Comparison of ENCODE assay signal across 8 cellular contexts in the genomic region with DNA sequence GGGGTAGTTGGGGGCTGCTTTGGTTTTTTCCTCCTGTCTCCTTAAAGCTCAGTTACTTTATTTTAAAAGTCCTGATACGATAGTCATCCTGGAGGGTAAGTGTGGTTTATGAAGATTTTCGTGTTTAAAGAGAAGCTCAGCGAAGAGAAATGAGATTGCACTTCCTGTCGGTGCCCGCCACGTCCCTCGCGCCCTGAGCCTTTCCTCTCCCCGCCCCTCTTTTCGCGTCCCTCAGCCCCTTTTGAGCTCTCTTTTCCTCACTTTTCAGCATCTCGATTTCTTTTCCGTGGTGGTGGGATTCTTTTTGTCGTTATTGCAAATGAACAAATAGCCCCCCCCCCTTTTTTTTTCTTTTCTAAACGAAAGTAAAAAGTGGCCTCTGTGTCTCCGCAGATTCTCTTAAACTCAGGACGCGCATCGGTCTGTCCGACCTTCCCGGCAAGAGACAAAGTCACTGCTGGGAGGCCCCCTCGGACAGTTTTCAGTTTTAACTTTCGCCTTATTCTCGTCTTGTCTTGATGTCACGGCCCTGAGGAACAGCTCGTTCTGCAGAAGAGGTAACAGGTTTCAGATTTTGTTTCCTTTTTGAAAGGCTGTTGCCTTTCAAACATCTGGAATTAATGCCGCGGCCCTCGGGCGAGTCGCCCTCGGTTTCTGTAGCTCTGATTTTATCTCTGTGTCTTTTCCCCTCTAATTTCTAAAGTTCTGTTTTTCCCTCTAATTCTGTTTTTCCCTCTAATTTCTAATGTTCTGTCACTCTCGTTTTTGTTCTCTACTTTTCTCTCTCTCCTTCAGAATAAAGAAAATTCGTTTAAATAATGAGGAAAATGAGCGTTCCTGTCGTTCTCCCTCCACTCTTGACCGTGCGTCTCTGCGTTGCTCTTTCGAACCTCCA. TPM values are rescaled to one million over a fixed set of nuclear protein-coding genes. Genes with fewer than 3 reads are reported as not detected.
A peak's percentile ranks its signal among the peaks of the same experiment; 100 is the strongest.
DNase-seq lines count a peak whose midpoint lies in the region; ATAC-seq and TF ChIP-seq lines count a peak whose summit lies in the region.

No MANE protein-coding gene starts in this region.

- no peaks in the 10 kb centered on the region for H3K9me3 Mint-ChIP-seq in CD4-positive, alpha-beta T cell
- H3K9me3 Mint-ChIP-seq in activated naive CD8-positive, alpha-beta T cell treated with anti-CD3 and anti-CD28 coated beads for 36 hours, result no peaks in the 10 kb centered on the region
- H3K9me3 Mint-ChIP-seq in nephron, result peaks cover 2% of the 10 kb centered on the region

- ATAC-seq in CD4-positive, alpha-beta T cell (ENCODE audit: poor library complexity), result no peak

- peaks cover 98% of the 10 kb centered on the region for H3K27me3 ChIP-seq in CD4-positive, alpha-beta T cell (ENCODE audit: control insufficient read depth, insufficient read depth, low read length)
- H3K27me3 ChIP-seq in H7 (ENCODE audit: control insufficient read depth, insufficient read depth, low read length), result peaks cover 100% of the 10 kb centered on the region

- H3K4me3 ChIP-seq in H7 (ENCODE audit: insufficient read depth, low read depth, low read length), result no peak overlapping the region; the same call in 1 of the 2 replicates

- DNase-seq in CD4-positive, alpha-beta T cell, result no peak
- DNase-seq in H7 (peak; percentile 70), activated gamma-delta T cell treated with Interleukin-2 at 50 U/mL for 16 hours (no peak), cerebellum (ENCODE audit: low spot score) (no peak), glomerular visceral epithelial cell (ENCODE audit: extremely low spot score) (no peak), NCI-H187 treated with DMSO at 0.1 percent for 48 hours (lab: John Stamatoyannopoulos, UW) (no peak)
- no peak for DNase-seq in activated naive CD8-positive, alpha-beta T cell treated with anti-CD3 and anti-CD28 coated beads for 36 hours

- no peak overlapping the region for H3K27ac ChIP-seq in CD4-positive, alpha-beta T cell (ENCODE audit: low read depth, low read length)

- peaks cover 49% of the 10 kb centered on the region for H3K4me1 Mint-ChIP-seq in CD4-positive, alpha-beta T cell (ENCODE audit: low read depth)
- H3K4me1 Mint-ChIP-seq in activated naive CD8-positive, alpha-beta T cell treated with anti-CD3 and anti-CD28 coated beads for 36 hours, result peaks cover 55% of the 10 kb centered on the region
- H3K4me1 Mint-ChIP-seq in nephron, result peaks cover 47% of the 10 kb centered on the region

- no peak overlapping the region for H3K27ac Mint-ChIP-seq in CD4-positive, alpha-beta T cell
- peak overlapping the region; percentile 20 for H3K27ac Mint-ChIP-seq in activated naive CD8-positive, alpha-beta T cell treated with anti-CD3 and anti-CD28 coated beads for 36 hours
- H3K27ac Mint-ChIP-seq in nephron, result no peak overlapping the region

- POLR2A ChIA-PET in CD4-positive, alpha-beta T cell (lab: Charles Lee), result interaction anchor here (0.7 kb wide), 2 partner anchors 8 to 28 kb away, joined by 3 to 4 read pairs; no protein-coding TSS in a partner anchor

- H3K36me3 ChIP-seq in H7 (replicated peaks; ENCODE audit: control insufficient read depth, insufficient read depth, low read length), result no peaks in the 10 kb centered on the region

- intact Hi-C loops in CD4-positive, alpha-beta T cell (cut with DNase I, micrococcal nuclease), result no loop called here

- no peak for TF ChIP-seq CTCF in CD4-positive, alpha-beta T cell (IDR thresholded peaks at IDR 0.05)
- no peak for TF ChIP-seq CTCF in nephron (IDR thresholded peaks at IDR 0.05; ENCODE audit: unreplicated experiment in 3 of 3)

- H3K27me3 Mint-ChIP-seq in CD4-positive, alpha-beta T cell, result peaks cover 87% of the 10 kb centered on the region
- peaks cover 96% of the 10 kb centered on the region for H3K27me3 Mint-ChIP-seq in activated naive CD8-positive, alpha-beta T cell treated with anti-CD3 and anti-CD28 coated beads for 36 hours
- H3K27me3 Mint-ChIP-seq in nephron (ENCODE audit: low read depth), result peaks cover 100% of the 10 kb centered on the region

- no peaks in the 10 kb centered on the region for H3K9me3 ChIP-seq in CD4-positive, alpha-beta T cell (ENCODE audit: control insufficient read depth, low read length)

- H3K4me3 Mint-ChIP-seq in CD4-positive, alpha-beta T cell, result peak overlapping the region; percentile 83
- H3K4me3 Mint-ChIP-seq in activated naive CD8-positive, alpha-beta T cell treated with anti-CD3 and anti-CD28 coated beads for 36 hours, result peak overlapping the region; percentile 77
- peak overlapping the region; percentile 72 to 73 (median 72) for H3K4me3 Mint-ChIP-seq in nephron

- H3K36me3 Mint-ChIP-seq in CD4-positive, alpha-beta T cell (ENCODE audit: low read depth), result no peaks in the 10 kb centered on the region
- no peaks in the 10 kb centered on the region for H3K36me3 Mint-ChIP-seq in activated naive CD8-positive, alpha-beta T cell treated with anti-CD3 and anti-CD28 coated beads for 36 hours
- H3K36me3 Mint-ChIP-seq in nephron (ENCODE audit: low read depth), result no peaks in the 10 kb centered on the region

- CTCF ChIA-PET in CD4-positive, alpha-beta T cell (lab: Charles Lee), result no interaction called here

RNA-seq across cellular contexts. Expression of a gene that starts 1.0 kb away (rescaled TPM):
- total RNA-seq in CD4-positive, alpha-beta T cell, result not detected
- 0.10 TPM in 1 of 2 replicates, not detected in the other for total RNA-seq in H7 (2014; rRNA removed; shearing (Covaris generic))
- under 1 TPM in 1 of 2 experiments, not detected in 1; 0.08 TPM for total RNA-seq in activated naive CD8-positive, alpha-beta T cell treated with anti-CD3 and anti-CD28 coated beads for 36 hours
- not detected for total RNA-seq in cerebellum
